19 cellular contexts compared by ENCODE assay signal in the genomic region with DNA sequence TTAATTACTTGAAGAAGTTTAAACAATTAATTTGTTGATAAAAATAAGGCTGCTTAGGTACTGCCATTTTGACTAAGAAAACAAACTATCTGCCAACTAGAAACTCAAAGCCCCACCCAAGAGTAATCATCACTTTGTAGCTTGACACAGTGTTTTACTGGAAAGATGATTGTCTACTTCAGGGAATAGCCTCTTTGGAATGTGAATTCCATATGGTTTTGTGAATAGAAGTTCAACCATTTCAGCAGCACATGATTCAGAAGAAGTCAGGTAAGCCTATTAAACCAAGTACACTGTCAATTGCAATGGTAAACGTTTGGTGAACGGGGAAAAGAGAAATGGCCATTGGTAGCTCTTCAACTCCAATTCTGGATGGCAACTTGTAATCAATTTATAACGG.
"Had no signal": no experiment of that assay in that cellular context is flagged by ENCODE, and none has a peak within 500 bp of the region (broad histone marks: within the 10 kb centered on the region; RNA-seq: fewer than 3 reads in every experiment).

No MANE protein-coding gene starts in this region.

- DNase-seq: effector memory CD4-positive, alpha-beta T cell; left colon; left ventricle myocardium superior; mesendoderm; naive B cell; occipital lobe; pancreas; right cardiac atrium; stimulated activated CD4-positive, alpha-beta T cell treated with anti-CD3 and anti-CD28 coated beads, Interleukin-4, amount 100 ng/mL, for 1 hour; stimulated activated CD8-positive, alpha-beta memory T cell treated with anti-CD3 and anti-CD28 coated beads, Interleukin-4, amount 100 ng/mL, for 48 hours; stimulated activated naive CD8-positive, alpha-beta T cell treated with anti-CD3 and anti-CD28 coated beads, Interleukin-15, Interleukin-2, amounts not matched to agents 100 U/mL and 50 U/mL, for 24 hours; tibial artery; upper lobe of right lung had no signal

- H3K27ac Mint-ChIP-seq: naive B cell; nephron; progenitor cell of endocrine pancreas; stimulated activated effector memory CD8-positive, alpha-beta T cell treated with anti-CD3 and anti-CD28 coated beads, Interleukin-12 subunit alpha, Interleukin-12 subunit beta, amount 100 ng/mL, for 72 hours had no signal

- H3K27ac ChIP-seq: hepatocyte, pancreas, tibial artery, upper lobe of right lung, vagina had no signal

- H3K36me3 ChIP-seq: pancreas, tibial artery, upper lobe of right lung, vagina had no signal

- H3K36me3 Mint-ChIP-seq: naive B cell; stimulated activated effector memory CD8-positive, alpha-beta T cell treated with anti-CD3 and anti-CD28 coated beads, Interleukin-12 subunit alpha, Interleukin-12 subunit beta, amount 100 ng/mL, for 72 hours had no signal

- H3K79me2 ChIP-seq: hepatocyte had no signal

- H3K27me3 Mint-ChIP-seq: progenitor cell of endocrine pancreas had no signal

- H3K9me3 ChIP-seq: pancreas, tibial artery, upper lobe of right lung, vagina had no signal

- ATAC-seq: left colon; left ventricle myocardium superior; pancreas; right cardiac atrium; stimulated activated effector memory CD8-positive, alpha-beta T cell treated with anti-CD3 and anti-CD28 coated beads, Interleukin-12 subunit alpha, Interleukin-12 subunit beta, amount 100 ng/mL, for 72 hours; stimulated activated naive CD8-positive, alpha-beta T cell treated with anti-CD3 and anti-CD28 coated beads, Interleukin-15, Interleukin-2, amounts not matched to agents 100 U/mL and 50 U/mL, for 24 hours; upper lobe of right lung had no signal

- H3K4me1 Mint-ChIP-seq: naive B cell; nephron; stimulated activated effector memory CD8-positive, alpha-beta T cell treated with anti-CD3 and anti-CD28 coated beads, Interleukin-12 subunit alpha, Interleukin-12 subunit beta, amount 100 ng/mL, for 72 hours had no signal

- H2AFZ ChIP-seq: hepatocyte had no signal

- H3K4me3 Mint-ChIP-seq: naive B cell; nephron; stimulated activated effector memory CD8-positive, alpha-beta T cell treated with anti-CD3 and anti-CD28 coated beads, Interleukin-12 subunit alpha, Interleukin-12 subunit beta, amount 100 ng/mL, for 72 hours had no signal

- H3K4me2 ChIP-seq: hepatocyte had no signal

- H3K27me3 ChIP-seq: hepatocyte, pancreas, tibial artery, upper lobe of right lung, vagina had no signal

- H3K9me3 Mint-ChIP-seq: naive B cell; nephron; stimulated activated effector memory CD8-positive, alpha-beta T cell treated with anti-CD3 and anti-CD28 coated beads, Interleukin-12 subunit alpha, Interleukin-12 subunit beta, amount 100 ng/mL, for 72 hours had no signal

- H3K4me1 ChIP-seq: pancreas, upper lobe of right lung had no signal

- H3K4me3 ChIP-seq: hepatocyte, lung, pancreas, tibial artery, upper lobe of right lung, vagina had no signal
